ENCODE assay signal across 9 cellular contexts in genomic region chr7:104627516-104627915, GRCh38.
A peak's percentile ranks its signal among the peaks of the same experiment; 100 is the strongest.
DNase-seq lines count a peak whose midpoint lies in the region; ATAC-seq and TF ChIP-seq lines count a peak whose summit lies in the region.
"Had no signal": no experiment of that assay in that cellular context is flagged by ENCODE, and none has a peak within 500 bp of the region (broad histone marks: within the 10 kb centered on the region; RNA-seq: fewer than 3 reads in every experiment).

No MANE protein-coding gene starts in this region.

- no peaks in the 10 kb centered on the region for H3K9me3 Mint-ChIP-seq in nephron progenitor cell

- H3K4me1 Mint-ChIP-seq in nephron progenitor cell, result no peaks in the 10 kb centered on the region

- H3K27ac Mint-ChIP-seq in nephron progenitor cell, result no peak overlapping the region

- TF ChIP-seq CTCF in NB4 (IDR thresholded peaks at IDR 0.05; ENCODE audit: low read depth, low read length), result no peak
- TF ChIP-seq CTCF in choroid plexus epithelial cell (conservative IDR thresholded peaks at IDR 0.05; ENCODE audit: low read depth, low read length), result no peak
- no peak for TF ChIP-seq CTCF in nephron progenitor cell (IDR thresholded peaks at IDR 0.05)

- no peaks in the 10 kb centered on the region for H3K36me3 Mint-ChIP-seq in nephron progenitor cell (ENCODE audit: low read depth)

- no peak for ATAC-seq in GM19324 (IDR thresholded peaks at IDR 0.05; ENCODE audit: low FRiP score, unreplicated experiment)
- ATAC-seq in HG02885 (IDR thresholded peaks at IDR 0.05; ENCODE audit: poor library complexity, unreplicated experiment), result no peak

- DNase-seq in HCEC 1CT (peak; percentile 14), NB4 (ENCODE audit: low read depth) (peak; percentile 51), choroid plexus epithelial cell (ENCODE audit: low read depth) (peak; percentile 36), nephron progenitor cell (peak; percentile 78), OCI-M2 (lab: John Stamatoyannopoulos, UW; ENCODE audit: unreplicated experiment) (no peak)
- DNase-seq: NCI-H1105 had no signal

- no peak for TF ChIP-seq POLR2A in NB4 (IDR thresholded peaks at IDR 0.05; ENCODE audit: extremely low read depth, insufficient read length)

- no peak overlapping the region for H3K4me3 Mint-ChIP-seq in nephron progenitor cell

- H3K4me3 ChIP-seq in NB4 (ENCODE audit: low read depth, low read length) (no peak overlapping the region), choroid plexus epithelial cell (ENCODE audit: low read depth, low read length) (no peak overlapping the region)
- H3K4me3 ChIP-seq: ascending aorta had no signal

- peaks cover 27% of the 10 kb centered on the region for H3K27me3 Mint-ChIP-seq in nephron progenitor cell (ENCODE audit: low read depth, poor library complexity)
